Comparison of ENCODE assay signal across 28 cellular contexts in genomic region chr19:45801603-45802175, GRCh38. TPM values are rescaled to one million over a fixed set of nuclear protein-coding genes. Genes with fewer than 3 reads are reported as not detected.
"Had no signal": no experiment of that assay in that cellular context is flagged by ENCODE, and none has a peak within 500 bp of the region (broad histone marks: within the 10 kb centered on the region; RNA-seq: fewer than 3 reads in every experiment).

No MANE protein-coding gene starts in this region.

- H3K4me1 ChIP-seq: colonic mucosa, prostate gland had no signal

- H3K27me3 ChIP-seq: colonic mucosa, esophagus squamous epithelium, pancreas, right lobe of liver, testis had no signal

- H3K27ac ChIP-seq: colonic mucosa, esophagus squamous epithelium, heart left ventricle, pancreas, prostate gland, right lobe of liver, spleen, testis, transverse colon had no signal

- H3K36me3 ChIP-seq: colonic mucosa, esophagus squamous epithelium, heart left ventricle, pancreas, prostate gland, right lobe of liver, spleen, transverse colon had no signal

- DNase-seq: cerebellar nuclear complex; colonic mucosa; dermis blood vessel endothelial cell; esophagus squamous epithelium; foreskin fibroblast; heart left ventricle; hippocampal formation; left colon; left ventricle myocardium superior; mesenchymal stem cell; midbrain; pancreas; right lobe of liver; spleen; stimulated activated CD4-positive, alpha-beta T cell treated with anti-CD3 and anti-CD28 coated beads, Interleukin-15, amount 100 ng/mL, for 24 hours; stimulated activated CD4-positive, alpha-beta T cell treated with anti-CD3 and anti-CD28 coated beads, Interleukin-1b, Interleukin-23, amount 100 ng/mL, for 48 hours; stimulated activated CD4-positive, alpha-beta T cell treated with anti-CD3 and anti-CD28 coated beads, Interleukin-4, amount 100 ng/mL, for 4 hours; stimulated activated naive B cell treated with anti-CD40 and anti-IgM and Interleukin-4, amounts not matched to agents 10 μg/mL and 1 μg/mL and 100 μg/mL, for 72 hours; stimulated activated naive CD8-positive, alpha-beta T cell treated with anti-CD3 and anti-CD28 coated beads, Interleukin-15, amount 100 ng/mL, for 72 hours; testis; transverse colon had no signal

- H3K4me3 Mint-ChIP-seq: natural killer cell treated with Interleukin-12 subunit alpha and Interleukin-12 subunit beta and Interleukin-15 and Interleukin-18, amount 100 ng/mL, for 72 hours; stimulated activated naive B cell treated with anti-CD40 and anti-IgM and Interleukin-4, amounts not matched to agents 10 μg/mL and 1 μg/mL and 100 μg/mL, for 72 hours; stimulated activated naive CD8-positive, alpha-beta T cell treated with anti-CD3 and anti-CD28 coated beads, Interleukin-15, amount 100 ng/mL, for 72 hours had no signal

- H3K36me3 Mint-ChIP-seq: natural killer cell treated with Interleukin-12 subunit alpha and Interleukin-12 subunit beta and Interleukin-15 and Interleukin-18, amount 100 ng/mL, for 72 hours; stimulated activated naive B cell treated with anti-CD40 and anti-IgM and Interleukin-4, amounts not matched to agents 10 μg/mL and 1 μg/mL and 100 μg/mL, for 72 hours had no signal

- FAIRE-seq: pancreas had no signal

- ATAC-seq: heart left ventricle; left colon; left ventricle myocardium superior; pancreas; right lobe of liver; stimulated activated naive B cell treated with anti-CD40 and anti-IgM and Interleukin-4, amounts not matched to agents 10 μg/mL and 1 μg/mL and 100 μg/mL, for 72 hours; stimulated activated naive CD8-positive, alpha-beta T cell treated with anti-CD3 and anti-CD28 coated beads, Interleukin-15, amount 100 ng/mL, for 72 hours had no signal

- H3K4me3 ChIP-seq: colonic mucosa, esophagus squamous epithelium, heart left ventricle, lung, pancreas, prostate gland, right lobe of liver, spleen, testis, transverse colon had no signal

- H3K27ac Mint-ChIP-seq: natural killer cell treated with Interleukin-12 subunit alpha and Interleukin-12 subunit beta and Interleukin-15 and Interleukin-18, amount 100 ng/mL, for 72 hours; stimulated activated naive B cell treated with anti-CD40 and anti-IgM and Interleukin-4, amounts not matched to agents 10 μg/mL and 1 μg/mL and 100 μg/mL, for 72 hours; stimulated activated naive CD8-positive, alpha-beta T cell treated with anti-CD3 and anti-CD28 coated beads, Interleukin-15, amount 100 ng/mL, for 72 hours had no signal

- H3K9me3 ChIP-seq: colonic mucosa, esophagus squamous epithelium, heart left ventricle, pancreas, prostate gland, right lobe of liver, spleen, testis, transverse colon had no signal

- H3K9me3 Mint-ChIP-seq: natural killer cell treated with Interleukin-12 subunit alpha and Interleukin-12 subunit beta and Interleukin-15 and Interleukin-18, amount 100 ng/mL, for 72 hours; stimulated activated naive B cell treated with anti-CD40 and anti-IgM and Interleukin-4, amounts not matched to agents 10 μg/mL and 1 μg/mL and 100 μg/mL, for 72 hours; stimulated activated naive CD8-positive, alpha-beta T cell treated with anti-CD3 and anti-CD28 coated beads, Interleukin-15, amount 100 ng/mL, for 72 hours had no signal

RNA-seq across cellular contexts. Expression of gene RSPH6A, which starts 13.4 kb away (rescaled TPM):
- total RNA-seq: epithelial cell of proximal tubule, glomerular endothelial cell, heart left ventricle, kidney epithelial cell, left ventricle myocardium superior, right lobe of liver, subcutaneous adipose tissue had no signal
- polyA plus RNA-seq: heart left ventricle had no signal
